In genomic region chr11:11722861-11723260, GRCh38 we compare ENCODE assay signal across 30 cellular contexts.
"Had no signal": no experiment of that assay in that cellular context is flagged by ENCODE, and none has a peak within 500 bp of the region (broad histone marks: within the 10 kb centered on the region; RNA-seq: fewer than 3 reads in every experiment).

No MANE protein-coding gene starts in this region.

- H3K27ac ChIP-seq: brain microvascular endothelial cell, cardiac muscle cell, Peyer's patch, SJSA1 had no signal

- H3K27me3 ChIP-seq: brain microvascular endothelial cell, cardiac muscle cell, Peyer's patch had no signal

- H3K27ac Mint-ChIP-seq: activated B cell treated with CpG ODN at 0.5 μM for 24 hours; activated CD4-positive, alpha-beta memory T cell treated with anti-CD3 and anti-CD28 coated beads, Interleukin-2, amount 10 ng/mL, durations not matched to agents 7 days and 5 days; activated CD4-positive, alpha-beta T cell treated with anti-CD3 and anti-CD28 coated beads, Interleukin-2, amount 10 ng/mL, durations not matched to agents 24 days and 14 days; activated naive CD4-positive, alpha-beta T cell treated with anti-CD3 and anti-CD28 coated beads for 36 hours; activated naive CD8-positive, alpha-beta T cell; activated T-helper 17 cell treated with anti-CD3 and anti-CD28 coated beads, Interleukin-2, amount 50 U/mL, for 72 hours had no signal

- H3K36me3 Mint-ChIP-seq: activated naive CD8-positive, alpha-beta T cell had no signal

- H3K4me1 Mint-ChIP-seq: activated B cell treated with CpG ODN at 0.5 μM for 24 hours; activated CD4-positive, alpha-beta memory T cell treated with anti-CD3 and anti-CD28 coated beads, Interleukin-2, amount 10 ng/mL, durations not matched to agents 7 days and 5 days; activated CD4-positive, alpha-beta T cell treated with anti-CD3 and anti-CD28 coated beads, Interleukin-2, amount 10 ng/mL, durations not matched to agents 24 days and 14 days; activated T-helper 17 cell treated with anti-CD3 and anti-CD28 coated beads, Interleukin-2, amount 50 U/mL, for 72 hours had no signal

- H3K9me3 Mint-ChIP-seq: activated CD4-positive, alpha-beta memory T cell treated with anti-CD3 and anti-CD28 coated beads, Interleukin-2, amount 10 ng/mL, durations not matched to agents 7 days and 5 days; activated CD4-positive, alpha-beta T cell treated with anti-CD3 and anti-CD28 coated beads, Interleukin-2, amount 10 ng/mL, durations not matched to agents 24 days and 14 days had no signal

- H3K4me3 Mint-ChIP-seq: activated B cell treated with CpG ODN at 0.5 μM for 24 hours; activated CD4-positive, alpha-beta memory T cell treated with anti-CD3 and anti-CD28 coated beads, Interleukin-2, amount 10 ng/mL, durations not matched to agents 7 days and 5 days; activated CD4-positive, alpha-beta T cell treated with anti-CD3 and anti-CD28 coated beads, Interleukin-2, amount 10 ng/mL, durations not matched to agents 24 days and 14 days; activated naive CD4-positive, alpha-beta T cell treated with anti-CD3 and anti-CD28 coated beads for 36 hours; activated naive CD8-positive, alpha-beta T cell; activated T-helper 17 cell treated with anti-CD3 and anti-CD28 coated beads, Interleukin-2, amount 50 U/mL, for 72 hours had no signal

- H3K4me1 ChIP-seq: Peyer's patch, SJSA1 had no signal

- DNase-seq: activated B cell treated with CpG ODN at 0.5 μM for 24 hours; activated CD4-positive, alpha-beta memory T cell treated with anti-CD3 and anti-CD28 coated beads, Interleukin-2, amount 10 ng/mL, durations not matched to agents 7 days and 5 days; activated CD4-positive, alpha-beta T cell treated with anti-CD3 and anti-CD28 coated beads for 1 hour; activated CD4-positive, alpha-beta T cell treated with anti-CD3 and anti-CD28 coated beads, Interleukin-2, amount 10 ng/mL, durations not matched to agents 24 days and 14 days; activated gamma-delta T cell; activated naive CD4-positive, alpha-beta T cell treated with anti-CD3 and anti-CD28 coated beads for 36 hours; activated T-cell treated with anti-CD3 and anti-CD28 coated beads for 4 hours; activated T-cell treated with anti-CD3 and anti-CD28 coated beads, Interleukin-2, amount 50 U/mL, for 48 hours; brain microvascular endothelial cell; KG1; NCI-H1092; NCI-H1417; NCI-H1694; NCI-H2029; NCI-H2107; NCI-H2171 treated with DMSO at 0.1 percent for 48 hours; NCI-H226; NCI-H510A; NCI-H526 treated with DMSO at 0.1 percent for 48 hours; NCI-H82; NK-92 treated with Interleukin-12 subunit alpha and Interleukin-12 subunit beta, amount 100 ng/mL, for 24 hours; OCI-M1; Peyer's patch; SHP77; SW 1271 had no signal

- H3K9me3 ChIP-seq: Peyer's patch, SJSA1 had no signal

- H3K36me3 ChIP-seq: brain microvascular endothelial cell, cardiac muscle cell, Peyer's patch, SJSA1 had no signal

- ATAC-seq: activated T-helper 17 cell treated with anti-CD3 and anti-CD28 coated beads, Interleukin-2, amount 50 U/mL, for 72 hours; SK-N-SH treated with all-trans-retinoic acid at 6 μM for 48 hours had no signal

- H3K4me3 ChIP-seq: cardiac muscle cell, Peyer's patch, SJSA1 had no signal
